Comparison of ENCODE assay signal across 14 cellular contexts in the genomic region with DNA sequence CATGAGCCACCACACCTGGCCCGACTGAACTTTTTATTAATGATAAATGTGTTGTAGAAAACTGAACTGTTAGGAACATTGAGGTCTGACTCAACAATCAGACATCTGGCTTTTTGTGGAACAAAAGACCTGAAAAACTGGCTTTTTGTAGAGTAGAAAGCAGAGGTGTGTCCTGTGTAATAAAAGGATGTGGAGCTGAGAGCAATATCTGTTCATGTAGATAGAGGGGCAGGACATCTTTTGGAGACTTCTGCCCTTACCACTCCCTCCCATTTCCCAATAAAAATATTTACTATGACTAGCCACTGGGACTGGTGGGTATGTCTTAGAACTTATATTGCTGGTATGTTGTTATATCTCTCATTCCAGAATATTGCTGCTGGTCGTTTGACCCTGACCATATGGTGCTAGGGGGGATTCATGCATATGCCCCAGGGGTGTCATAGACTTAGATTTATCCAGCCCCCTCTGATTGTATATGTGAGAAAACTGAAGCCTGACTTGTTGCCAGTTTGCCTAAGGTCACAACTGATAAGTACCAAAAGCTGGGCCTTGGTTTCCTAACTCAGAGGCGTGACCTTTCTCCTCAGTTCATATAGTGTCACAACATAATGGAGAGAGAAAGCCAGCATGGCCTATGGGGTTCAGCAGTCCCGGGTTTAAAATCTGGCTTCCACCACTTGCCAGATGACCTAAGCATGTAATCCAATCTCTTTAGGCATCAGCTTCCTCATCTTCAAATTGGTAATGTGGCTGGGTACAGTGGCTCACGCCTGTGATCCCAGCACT. TPM values are rescaled to one million over a fixed set of nuclear protein-coding genes. Genes with fewer than 3 reads are reported as not detected.
DNase-seq lines count a peak whose midpoint lies in the region; ATAC-seq and TF ChIP-seq lines count a peak whose summit lies in the region.
"Had no signal": no experiment of that assay in that cellular context is flagged by ENCODE, and none has a peak within 500 bp of the region (broad histone marks: within the 10 kb centered on the region; RNA-seq: fewer than 3 reads in every experiment).

No MANE protein-coding gene starts in this region.

- no peak overlapping the region for H3K4me3 Mint-ChIP-seq in CD4-positive, alpha-beta memory T cell
- no peak overlapping the region for H3K4me3 Mint-ChIP-seq in osteocyte (ENCODE audit: unreplicated experiment)
- H3K4me3 Mint-ChIP-seq: activated T-helper 1 cell treated with anti-CD3 and anti-CD28 coated beads, Interleukin-12 subunit alpha, Interleukin-12 subunit beta, Interleukin-2, Interleukin-4 antibody, amounts not matched to agents 30 ng/mL and 10 ng/mL and 1 ng/mL, durations not matched to agents 14 hours and 24 hours and 36 hours had no signal

- TF ChIP-seq RAD21 in Ishikawa (IDR thresholded peaks at IDR 0.05; ENCODE audit: low read depth): no peak

- peaks cover 47% of the 10 kb centered on the region for H3K36me3 ChIP-seq in CD4-positive, alpha-beta memory T cell (ENCODE audit: insufficient read depth, low read length)

- CTCF ChIA-PET in CD4-positive, alpha-beta memory T cell (lab: Charles Lee; ENCODE audit: partially characterized antibody): interaction anchor here (1.1 to 1.7 kb wide), 3 partner anchors 15 to 152 kb away, joined by 3 to 6 read pairs (median 4); no protein-coding TSS in a partner anchor

- no peak overlapping the region for H3K27ac ChIP-seq in CD4-positive, alpha-beta memory T cell (ENCODE audit: low read depth, low read length)
- peak overlapping the region; percentile 77 for H3K27ac ChIP-seq in epithelial cell of prostate

- H3K27me3 Mint-ChIP-seq in CD4-positive, alpha-beta memory T cell: no peaks in the 10 kb centered on the region
- H3K27me3 Mint-ChIP-seq in osteocyte (ENCODE audit: unreplicated experiment): no peaks in the 10 kb centered on the region

- POLR2A ChIA-PET in CD4-positive, alpha-beta memory T cell (lab: Charles Lee; ENCODE audit: partially characterized antibody): interaction anchor here (0.6 to 1.7 kb wide), 4 partner anchors 8 to 1481 kb away, joined by 3 to 9 read pairs (median 4); partner anchors contain the start of gene ARID1A

- H3K27ac Mint-ChIP-seq in CD4-positive, alpha-beta memory T cell: peak overlapping the region in 4 of 7 donors; percentile 27 to 50 (median 36)
- H3K27ac Mint-ChIP-seq in osteocyte (ENCODE audit: unreplicated experiment): peak overlapping the region; percentile 50
- H3K27ac Mint-ChIP-seq: activated T-helper 1 cell treated with anti-CD3 and anti-CD28 coated beads, Interleukin-12 subunit alpha, Interleukin-12 subunit beta, Interleukin-2, Interleukin-4 antibody, amounts not matched to agents 30 ng/mL and 10 ng/mL and 1 ng/mL, durations not matched to agents 14 hours and 24 hours and 36 hours had no signal

- H3K4me1 Mint-ChIP-seq in CD4-positive, alpha-beta memory T cell: peaks cover 37 to 71% (median 52%) of the 10 kb centered on the region in 4 donors
- H3K4me1 Mint-ChIP-seq in osteocyte (ENCODE audit: unreplicated experiment): peaks cover 3% of the 10 kb centered on the region

- ATAC-seq in HG03457 (IDR thresholded peaks at IDR 0.05; ENCODE audit: unreplicated experiment) (no peak), HG02763 (IDR thresholded peaks at IDR 0.05; ENCODE audit: unreplicated experiment) (no peak), HG02571 (IDR thresholded peaks at IDR 0.05; ENCODE audit: unreplicated experiment) (no peak)

- no peak for TF ChIP-seq CTCF in osteocyte (IDR thresholded peaks at IDR 0.05)

- no peak overlapping the region for H3K4me3 ChIP-seq in CD4-positive, alpha-beta memory T cell (ENCODE audit: low read length in 2 of 2)
- H3K4me3 ChIP-seq: BLaER1 treated with 17β-estradiol and CSF1 and Interleukin-3, amounts not matched to agents 10 nM and 100 nM had no signal

- intact Hi-C loops in CD4-positive, alpha-beta memory T cell (cut with micrococcal nuclease): no loop called here

- no peaks in the 10 kb centered on the region for H3K27me3 ChIP-seq in CD4-positive, alpha-beta memory T cell (ENCODE audit: insufficient read depth, low read length)
- H3K27me3 ChIP-seq: BLaER1 treated with 17β-estradiol and CSF1 and Interleukin-3, amounts not matched to agents 10 nM and 100 nM had no signal

- H3K9me3 Mint-ChIP-seq in CD4-positive, alpha-beta memory T cell: no peaks in the 10 kb centered on the region
- no peaks in the 10 kb centered on the region for H3K9me3 Mint-ChIP-seq in osteocyte (ENCODE audit: unreplicated experiment)
- H3K9me3 Mint-ChIP-seq: activated T-helper 1 cell treated with anti-CD3 and anti-CD28 coated beads, Interleukin-12 subunit alpha, Interleukin-12 subunit beta, Interleukin-2, Interleukin-4 antibody, amounts not matched to agents 30 ng/mL and 10 ng/mL and 1 ng/mL, durations not matched to agents 14 hours and 24 hours and 36 hours had no signal

- peaks cover 21 to 62% of the 10 kb centered on the region in 2 donors for H3K36me3 Mint-ChIP-seq in CD4-positive, alpha-beta memory T cell
- H3K36me3 Mint-ChIP-seq in osteocyte (ENCODE audit: unreplicated experiment): peaks cover 23% of the 10 kb centered on the region

- DNase-seq in CD4-positive, alpha-beta memory T cell: no peak
- DNase-seq in epithelial cell of prostate (ENCODE audit: low read depth, low spot score): no peak
- no peak for DNase-seq in osteocyte (ENCODE audit: extremely low spot score, unreplicated experiment)
- DNase-seq: activated CD4-positive, alpha-beta T cell treated with anti-CD3 and anti-CD28 coated beads, Interleukin-2, amount 50 U/mL, for 4 hours; islet precursor cell; NCI-H1694 treated with DMSO at 0.1 percent for 48 hours; NCI-H446 treated with DMSO at 0.1 percent for 48 hours; stimulated activated CD4-positive, alpha-beta T cell treated with anti-CD3 and anti-CD28 coated beads, Interleukin-12 subunit alpha, Interleukin-12 subunit beta, amount 100 ng/mL, for 4 hours had no signal

- peaks cover 57% of the 10 kb centered on the region for H3K4me1 ChIP-seq in CD4-positive, alpha-beta memory T cell (ENCODE audit: insufficient read depth, low read length)

- TF ChIP-seq EP300 in Ishikawa (IDR thresholded peaks at IDR 0.05; ENCODE audit: borderline replicate concordance): no peak

- no peaks in the 10 kb centered on the region for H3K9me3 ChIP-seq in CD4-positive, alpha-beta memory T cell (ENCODE audit: control insufficient read depth in 1 of 2, low read length in 2 of 2)
- H3K9me3 ChIP-seq: BLaER1 treated with 17β-estradiol and CSF1 and Interleukin-3, amounts not matched to agents 10 nM and 100 nM had no signal

TF ChIP-seq in Ishikawa, 13 proteins besides CTCF, POLR2A, EP300 and RAD21:
- TF ChIP-seq TEAD4 (IDR thresholded peaks at IDR 0.05): peak; percentile 27; the same call in 1 of the 2 replicates
- TF ChIP-seq, protein P1, sequence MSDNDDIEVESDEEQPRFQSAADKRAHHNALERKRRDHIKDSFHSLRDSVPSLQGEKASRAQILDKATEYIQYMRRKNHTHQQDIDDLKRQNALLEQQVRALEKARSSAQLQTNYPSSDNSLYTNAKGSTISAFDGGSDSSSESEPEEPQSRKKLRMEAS (IDR thresholded peaks at IDR 0.05): no peak

RNA-seq across cellular contexts. Expression of gene PIGV, which starts 33.5 kb away (rescaled TPM):
- total RNA-seq in CD4-positive, alpha-beta memory T cell: 10 to 100 TPM; 17.7 to 18.2 TPM
- polyA plus RNA-seq in CD4-positive, alpha-beta memory T cell: 10 to 100 TPM in 1 of 2 donors, 1 to 10 TPM in 1; 7.9 to 13.2 TPM
- 14.2 TPM in 2 replicates for total RNA-seq in osteocyte

RNA-seq across cellular contexts. Expression of gene ARID1A, which starts 58.5 kb away (rescaled TPM):
- 100 to 1,000 TPM; 112 to 127 TPM for total RNA-seq in CD4-positive, alpha-beta memory T cell
- polyA plus RNA-seq in CD4-positive, alpha-beta memory T cell: 10 to 100 TPM in 1 of 2 donors, 1 to 10 TPM in 1; 4.2 to 30.4 TPM
- total RNA-seq in osteocyte: 70.0 and 78.7 TPM in 2 replicates
